Comparison of ENCODE assay signal across 31 cellular contexts in the genomic region with DNA sequence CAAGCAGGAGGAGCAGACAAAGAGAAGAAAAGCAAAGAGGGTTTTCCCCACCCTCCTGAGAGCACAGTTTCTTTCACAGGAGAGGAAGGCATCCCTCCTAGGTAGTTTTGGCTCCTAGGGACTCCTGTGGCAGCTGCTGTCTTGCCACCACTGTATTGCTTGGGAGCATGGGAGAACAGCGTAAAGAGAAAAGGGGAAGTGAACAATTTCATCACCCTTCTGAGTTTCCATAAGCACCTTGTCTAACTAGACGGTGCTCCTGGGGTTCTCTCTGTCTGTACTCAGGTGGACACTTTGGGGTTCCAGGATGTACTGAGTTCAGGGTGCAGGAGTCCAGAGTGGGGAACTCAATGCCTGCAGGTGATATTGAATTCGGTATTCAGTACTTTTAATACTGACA.
DNase-seq lines count a peak whose midpoint lies in the region; ATAC-seq and TF ChIP-seq lines count a peak whose summit lies in the region.
"Had no signal": no experiment of that assay in that cellular context is flagged by ENCODE, and none has a peak within 500 bp of the region (broad histone marks: within the 10 kb centered on the region; RNA-seq: fewer than 3 reads in every experiment).

No MANE protein-coding gene starts in this region.

- H3K27ac Mint-ChIP-seq in endodermal cell (no peak overlapping the region), nephron progenitor cell (no peak overlapping the region)
- H3K27ac Mint-ChIP-seq: activated CD4-positive, alpha-beta T cell treated with anti-CD3 and anti-CD28 coated beads, Interleukin-2, amount 10 ng/mL, durations not matched to agents 7 days and 5 days; activated T-cell treated with anti-CD3 and anti-CD28 coated beads, Interleukin-2, amount 50 U/mL, for 24 hours; immature natural killer cell; natural killer cell had no signal

- no peaks in the 10 kb centered on the region for H3F3A ChIP-seq in DOHH2 (ENCODE audit: control insufficient read depth, insufficient read depth)

- WGBS in endodermal cell (ENCODE audit: insufficient coverage in 1 of 2, insufficient read length in 1 of 2), 2 experiments: 95 to 100% methylated on average over 2 to 3 of the region's 3 CpGs

- H3K79me2 ChIP-seq in DOHH2 (ENCODE audit: control insufficient read depth, low read length) (no peaks in the 10 kb centered on the region), Karpas-422 (ENCODE audit: low read length) (no peaks in the 10 kb centered on the region), OCI-LY7 (ENCODE audit: insufficient read depth, low read depth, low read length) (no peaks in the 10 kb centered on the region)

- no peak for TF ChIP-seq CTCF in DOHH2 (IDR thresholded peaks at IDR 0.05; ENCODE audit: low read depth, low read length, poor library complexity, severe bottlenecking)
- TF ChIP-seq CTCF in OCI-LY7 (conservative IDR thresholded peaks at IDR 0.05; ENCODE audit: low read length): no peak
- no peak for TF ChIP-seq CTCF in endodermal cell (conservative IDR thresholded peaks at IDR 0.05)
- TF ChIP-seq CTCF in nephron progenitor cell (IDR thresholded peaks at IDR 0.05): no peak

- H4K20me1 ChIP-seq in DOHH2 (ENCODE audit: control insufficient read depth, insufficient read depth, low read depth, low read length) (no peaks in the 10 kb centered on the region), Karpas-422 (ENCODE audit: insufficient read depth, low read depth, low read length) (no peaks in the 10 kb centered on the region), OCI-LY7 (ENCODE audit: insufficient read depth, low read length) (no peaks in the 10 kb centered on the region)

- H3K36me3 ChIP-seq in DOHH2 (ENCODE audit: control insufficient read depth, low read length) (no peaks in the 10 kb centered on the region), Karpas-422 (ENCODE audit: insufficient read depth, low read length) (peaks cover 3% of the 10 kb centered on the region; the same call in 1 of the 2 replicates), OCI-LY7 (ENCODE audit: insufficient read depth, low read length) (no peaks in the 10 kb centered on the region), endodermal cell (ENCODE audit: control insufficient read depth, insufficient read depth, low read length) (no peaks in the 10 kb centered on the region)
- H3K36me3 ChIP-seq: ascending aorta, cardiac muscle cell, MG63, sigmoid colon, transverse colon, WERI-Rb-1 had no signal

- peak overlapping the region; percentile 35; the same call in 1 of the 2 replicates for H2AFZ ChIP-seq in Karpas-422 (ENCODE audit: low read length)
- H2AFZ ChIP-seq in OCI-LY7 (ENCODE audit: low read length): no peak overlapping the region; the same call in 1 of the 2 replicates

- peaks cover 4% of the 10 kb centered on the region for H3K9me3 ChIP-seq in DOHH2 (ENCODE audit: control insufficient read depth, insufficient read depth, low read length)
- H3K9me3 ChIP-seq in Karpas-422 (ENCODE audit: low read length): peaks cover 14% of the 10 kb centered on the region; the same call in 1 of the 2 replicates
- peaks cover 9% of the 10 kb centered on the region; the same call in 1 of the 2 replicates for H3K9me3 ChIP-seq in OCI-LY7 (ENCODE audit: low read length)
- peaks cover 11% of the 10 kb centered on the region for H3K9me3 ChIP-seq in endodermal cell (ENCODE audit: control insufficient read depth, low read length)
- H3K9me3 ChIP-seq: Caco-2 had no signal

- DNase-seq in Karpas-422: peak; percentile 64
- peak; percentile 18 for DNase-seq in OCI-LY7 (ENCODE audit: low spot score)
- DNase-seq in endodermal cell: peak; percentile 31
- no peak for DNase-seq in nephron progenitor cell
- DNase-seq: activated CD4-positive, alpha-beta T cell treated with anti-CD3 and anti-CD28 coated beads, Interleukin-2, amount 10 ng/mL, durations not matched to agents 7 days and 5 days; activated T-cell treated with anti-CD3 and anti-CD28 coated beads, Interleukin-2, amount 50 U/mL, for 24 hours; C1 segment of cervical spinal cord; Caco-2; DMS79; effector CD8-positive, alpha-beta T cell; immature natural killer cell; left cardiac atrium; MG63; mucosa of descending colon; natural killer cell; NCI-H2107; NCI-H446; psoas muscle; SHP77; sigmoid colon; stimulated activated CD4-positive, alpha-beta T cell treated with anti-CD3 and anti-CD28 coated beads, Interleukin-4, amount 100 ng/mL, for 1 hour; SW 1271; transverse colon; WERI-Rb-1 had no signal

- H3K4me3 ChIP-seq in DOHH2 (ENCODE audit: low read length) (no peak overlapping the region), Karpas-422 (ENCODE audit: low read length) (no peak overlapping the region), OCI-LY7 (ENCODE audit: low read depth, low read length, poor library complexity, severe bottlenecking) (no peak overlapping the region), endodermal cell (ENCODE audit: low read length) (no peak overlapping the region)
- H3K4me3 ChIP-seq: ascending aorta, cardiac muscle cell, MG63, mucosa of descending colon, psoas muscle, sigmoid colon, transverse colon had no signal

- CTCF ChIA-PET in OCI-LY7 (lab: Charles Lee; ENCODE audit: unreplicated experiment): no interaction called here

- ATAC-seq in HG03159 (IDR thresholded peaks at IDR 0.05; ENCODE audit: unreplicated experiment) (no peak), GM19452 (IDR thresholded peaks at IDR 0.05; ENCODE audit: unreplicated experiment) (no peak)
- ATAC-seq: left cardiac atrium, mucosa of descending colon, natural killer cell, Panc1, psoas muscle had no signal

- H3K9me2 ChIP-seq in DOHH2 (replicated peaks; ENCODE audit: control insufficient read depth, low read length): no peaks in the 10 kb centered on the region
- no peaks in the 10 kb centered on the region for H3K9me2 ChIP-seq in Karpas-422 (replicated peaks; ENCODE audit: insufficient read depth, low read length)
- no peaks in the 10 kb centered on the region for H3K9me2 ChIP-seq in OCI-LY7 (ENCODE audit: insufficient read depth, low read length)

- H3K4me1 ChIP-seq in DOHH2 (ENCODE audit: control insufficient read depth, low read length) (peaks cover 10% of the 10 kb centered on the region), Karpas-422 (ENCODE audit: low read length) (peaks cover 9% of the 10 kb centered on the region), OCI-LY7 (ENCODE audit: insufficient read depth, low read length, poor library complexity, severe bottlenecking) (peaks cover 5% of the 10 kb centered on the region), endodermal cell (ENCODE audit: control insufficient read depth, insufficient read depth, low read length) (peaks cover 11% of the 10 kb centered on the region)
- H3K4me1 ChIP-seq: ascending aorta, Caco-2, psoas muscle, sigmoid colon, transverse colon had no signal

- intact Hi-C loops in OCI-LY7 (cut with micrococcal nuclease; ENCODE audit: unreplicated experiment): no loop called here

- H3K4me3 Mint-ChIP-seq in endodermal cell: no peak overlapping the region
- H3K4me3 Mint-ChIP-seq in nephron progenitor cell: no peak overlapping the region
- H3K4me3 Mint-ChIP-seq: activated CD4-positive, alpha-beta T cell treated with anti-CD3 and anti-CD28 coated beads, Interleukin-2, amount 10 ng/mL, durations not matched to agents 7 days and 5 days; activated T-cell treated with anti-CD3 and anti-CD28 coated beads, Interleukin-2, amount 50 U/mL, for 24 hours; immature natural killer cell; natural killer cell had no signal

- H3K27me3 Mint-ChIP-seq in endodermal cell (ENCODE audit: insufficient read depth): no peaks in the 10 kb centered on the region
- peaks cover under 1% of the 10 kb centered on the region for H3K27me3 Mint-ChIP-seq in nephron progenitor cell (ENCODE audit: low read depth, poor library complexity)

- H3K36me3 Mint-ChIP-seq in endodermal cell (ENCODE audit: low read depth): no peaks in the 10 kb centered on the region
- peaks cover 9% of the 10 kb centered on the region for H3K36me3 Mint-ChIP-seq in nephron progenitor cell (ENCODE audit: low read depth)

- H3K9ac ChIP-seq in Karpas-422 (ENCODE audit: low read length): no peak overlapping the region
- H3K9ac ChIP-seq in endodermal cell (ENCODE audit: extremely low read depth, low read length, poor library complexity, severe bottlenecking): no peak overlapping the region

- H3K4me2 ChIP-seq in DOHH2 (ENCODE audit: low read length) (peak overlapping the region; percentile 2; the same call in 1 of the 2 replicates), Karpas-422 (ENCODE audit: low read depth, low read length, poor library complexity, severe bottlenecking) (no peak overlapping the region), OCI-LY7 (ENCODE audit: low read length) (no peak overlapping the region)

- POLR2A ChIA-PET in OCI-LY7 (lab: Charles Lee): interaction anchor here (0.6 kb wide), 1 partner anchor 53 kb away, joined by 3 read pairs; no protein-coding TSS in a partner anchor

- H3K9me3 Mint-ChIP-seq in endodermal cell (peaks cover 16% of the 10 kb centered on the region), nephron progenitor cell (peaks cover 44% of the 10 kb centered on the region)

- H3K27me3 ChIP-seq in DOHH2 (ENCODE audit: control insufficient read depth, low read length) (no peaks in the 10 kb centered on the region), Karpas-422 (ENCODE audit: low read length) (no peaks in the 10 kb centered on the region; the same call in 1 of the 2 replicates), endodermal cell (ENCODE audit: control insufficient read depth, insufficient read depth, low read length, poor library complexity, severe bottlenecking) (no peaks in the 10 kb centered on the region)
- H3K27me3 ChIP-seq: ascending aorta, cardiac muscle cell, MG63, transverse colon had no signal

- no TSS peak for BruUV-seq in OCI-LY7 (replicated peaks; lab: Mats Ljungman, UMichigan)

- H3K4me1 Mint-ChIP-seq in endodermal cell: no peaks in the 10 kb centered on the region
- peaks cover 12% of the 10 kb centered on the region for H3K4me1 Mint-ChIP-seq in nephron progenitor cell

- H3K27ac ChIP-seq in DOHH2 (ENCODE audit: low read depth, low read length) (no peak overlapping the region), Karpas-422 (ENCODE audit: low read length) (no peak overlapping the region), OCI-LY7 (ENCODE audit: low read depth, low read length, poor library complexity, severe bottlenecking) (no peak overlapping the region), endodermal cell (ENCODE audit: low read depth, low read length) (no peak overlapping the region)
- H3K27ac ChIP-seq: ascending aorta, cardiac muscle cell, epithelial cell of prostate, psoas muscle, sigmoid colon, transverse colon, WERI-Rb-1 had no signal
